Comparison of ENCODE assay signal across 18 cellular contexts in the genomic region with DNA sequence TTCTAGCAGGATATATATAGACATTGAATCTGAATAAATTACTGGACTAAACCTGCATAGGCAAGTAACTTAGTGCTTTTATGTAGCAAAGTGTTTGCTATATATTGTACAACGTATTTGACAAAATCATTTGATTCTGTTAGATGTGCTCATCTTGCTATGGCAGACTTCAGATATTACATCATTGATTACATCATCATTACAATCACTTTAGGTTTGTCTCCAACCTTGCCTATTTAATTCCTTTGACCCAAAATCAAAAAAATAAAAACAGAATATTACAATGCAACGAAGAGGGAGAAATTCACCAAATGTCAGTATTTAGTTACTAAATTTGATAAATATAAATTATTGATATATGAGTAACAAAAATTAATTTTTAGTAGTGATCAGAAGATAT.
A peak's percentile ranks its signal among the peaks of the same experiment; 100 is the strongest.
DNase-seq lines count a peak whose midpoint lies in the region; ATAC-seq, FAIRE-seq and TF ChIP-seq lines count a peak whose summit lies in the region.
"Had no signal": no experiment of that assay in that cellular context is flagged by ENCODE, and none has a peak within 500 bp of the region (broad histone marks: within the 10 kb centered on the region; RNA-seq: fewer than 3 reads in every experiment).

No MANE protein-coding gene starts in this region.

- H3K4me3 ChIP-seq in HepG2 (replicated peaks in 1 of 3; ENCODE audit: insufficient read depth in 1 of 3, low read depth in 2 of 3, low read length in 3 of 3) (no peak overlapping the region), right lobe of liver (no peak overlapping the region), endothelial cell of umbilical vein (replicated peaks in 1 of 3; ENCODE audit: insufficient read depth in 1 of 3, low read depth in 1 of 3, low read length in 3 of 3) (no peak overlapping the region)
- H3K4me3 ChIP-seq: A549; BLaER1 treated with 17β-estradiol and CSF1 and Interleukin-3, amounts not matched to agents 10 nM and 100 nM had no signal

- intact Hi-C loops in HepG2 (cut with micrococcal nuclease; ENCODE audit: unreplicated experiment) (no loop called here), right lobe of liver (cut with DNase I) (no loop called here), endothelial cell of umbilical vein (cut with micrococcal nuclease) (no loop called here)

- H2AFZ ChIP-seq in HepG2 (ENCODE audit: low read length) (no peak overlapping the region), endothelial cell of umbilical vein (ENCODE audit: low read depth, low read length) (no peak overlapping the region)

- H3K9ac ChIP-seq in HepG2 (ENCODE audit: insufficient read depth, low read depth, low read length) (no peak overlapping the region), endothelial cell of umbilical vein (replicated peaks; ENCODE audit: extremely low read depth, insufficient read depth, low read length) (no peak overlapping the region)
- H3K9ac ChIP-seq: BLaER1 treated with 17β-estradiol and CSF1 and Interleukin-3, amounts not matched to agents 10 nM and 100 nM had no signal

- no peaks in the 10 kb centered on the region for H3K36me3 ChIP-seq in HepG2 (replicated peaks in 1 of 2; ENCODE audit: control insufficient read depth in 1 of 2, insufficient read depth in 2 of 2, low read length in 2 of 2)
- H3K36me3 ChIP-seq in right lobe of liver, result no peaks in the 10 kb centered on the region
- no peaks in the 10 kb centered on the region for H3K36me3 ChIP-seq in endothelial cell of umbilical vein (ENCODE audit: control insufficient read depth in 2 of 2, extremely low read depth in 1 of 2, insufficient read depth in 2 of 2, low read length in 2 of 2)
- H3K36me3 ChIP-seq: BLaER1 treated with 17β-estradiol and CSF1 and Interleukin-3, amounts not matched to agents 10 nM and 100 nM had no signal

- no peaks in the 10 kb centered on the region for H4K20me1 ChIP-seq in HepG2 (ENCODE audit: insufficient read depth, low read length)
- H4K20me1 ChIP-seq in endothelial cell of umbilical vein (replicated peaks; ENCODE audit: control insufficient read depth, extremely low read depth, insufficient read depth, low read length), result no peaks in the 10 kb centered on the region
- H4K20me1 ChIP-seq: BLaER1 treated with 17β-estradiol and CSF1 and Interleukin-3, amounts not matched to agents 10 nM and 100 nM had no signal

- H3K9me3 ChIP-seq in HepG2 (ENCODE audit: low read length) (no peaks in the 10 kb centered on the region), right lobe of liver (peaks cover 0 to 4% (median 0%) of the 10 kb centered on the region in 4 donors), endothelial cell of umbilical vein (replicated peaks; ENCODE audit: control insufficient read depth, insufficient read depth, low read length) (no peaks in the 10 kb centered on the region)
- H3K9me3 ChIP-seq: A549, Caco-2 had no signal

- ATAC-seq in HepG2 (no peak), right lobe of liver (no peak), GM19328 (IDR thresholded peaks at IDR 0.05; ENCODE audit: unreplicated experiment) (no peak), GM18909 (IDR thresholded peaks at IDR 0.05; ENCODE audit: poor library complexity, unreplicated experiment) (no peak)
- ATAC-seq: A549; CD8-positive, alpha-beta T cell had no signal

- 0% methylated on average over 2 of the region's 2 CpGs for WGBS in HepG2 (ENCODE audit: low lambda C conversion rate)
- 53% methylated on average over 2 of the region's 2 CpGs for WGBS in right lobe of liver (ENCODE audit: insufficient coverage, low coverage, low lambda C conversion rate, missing lambda C conversion rate)

- TF ChIP-seq POLR2A in HepG2 (IDR thresholded peaks at IDR 0.05; ENCODE audit: insufficient read depth in 1 of 2, low read depth in 2 of 2, low read length in 2 of 2), result no peak
- no peak for TF ChIP-seq POLR2A in right lobe of liver (IDR thresholded peaks at IDR 0.05)
- no peak for TF ChIP-seq POLR2A in endothelial cell of umbilical vein (IDR thresholded peaks at IDR 0.05; ENCODE audit: low read depth, low read length)

- in situ Hi-C loops in HepG2 (cut with HindIII; ENCODE audit: extremely low pct_ligation_motif_present, low pct_unique_long_range_greater_than_20kb), result no loop called here

- POLR2A ChIA-PET in HepG2 (lab: Yijun Ruan, JAX), result no interaction called here
- POLR2A ChIA-PET in endothelial cell of umbilical vein (lab: Charles Lee), result no interaction called here

- dilution Hi-C loops in endothelial cell of umbilical vein (cut with MboI; ENCODE audit: extremely low pct_ligation_motif_present, low sequenced_read_pairs), result no loop called here

- H3K27ac ChIP-seq in HepG2 (ENCODE audit: extremely low read length, insufficient read depth, low read length), result no peak overlapping the region
- H3K27ac ChIP-seq in right lobe of liver, result no peak overlapping the region
- H3K27ac ChIP-seq in endothelial cell of umbilical vein (ENCODE audit: insufficient read depth, low read depth, low read length), result no peak overlapping the region
- H3K27ac ChIP-seq: 22Rv1; A549; BLaER1 treated with 17β-estradiol and CSF1 and Interleukin-3, amounts not matched to agents 10 nM and 100 nM; C4-2B had no signal

- H3K27me3 ChIP-seq in HepG2 (ENCODE audit: control insufficient read depth in 1 of 2, insufficient read depth in 2 of 2, low read length in 2 of 2), result no peaks in the 10 kb centered on the region
- H3K27me3 ChIP-seq in right lobe of liver, result no peaks in the 10 kb centered on the region
- no peaks in the 10 kb centered on the region for H3K27me3 ChIP-seq in endothelial cell of umbilical vein (ENCODE audit: control insufficient read depth in 2 of 2, insufficient read depth in 2 of 2, low read length in 2 of 2)
- H3K27me3 ChIP-seq: BLaER1 treated with 17β-estradiol and CSF1 and Interleukin-3, amounts not matched to agents 10 nM and 100 nM had no signal

- H3K79me2 ChIP-seq in HepG2 (ENCODE audit: insufficient read depth, low read length) (no peaks in the 10 kb centered on the region), endothelial cell of umbilical vein (ENCODE audit: control insufficient read depth, insufficient read depth, low read length) (no peaks in the 10 kb centered on the region)

- TF ChIP-seq EP300 in HepG2 (IDR thresholded peaks at IDR 0.05; ENCODE audit: low read depth in 2 of 2, low read length in 2 of 2) (no peak), HepG2 (CRISPR knock-in tag; IDR thresholded peaks at IDR 0.05; ENCODE audit: borderline replicate concordance) (no peak)

- no peak for TF ChIP-seq CTCF in HepG2 (CRISPR knock-in tag; IDR thresholded peaks at IDR 0.05)
- TF ChIP-seq CTCF in right lobe of liver (IDR thresholded peaks at IDR 0.05), result no peak
- no peak for TF ChIP-seq CTCF in endothelial cell of umbilical vein (IDR thresholded peaks at IDR 0.05; ENCODE audit: extremely low read depth in 1 of 2, insufficient read depth in 1 of 2, low read depth in 1 of 2, low read length in 2 of 2)

- FAIRE-seq in HepG2 (lab: Jason Lieb, UNC), result no peak
- no peak for FAIRE-seq in endothelial cell of umbilical vein (lab: Jason Lieb, UNC)
- FAIRE-seq: A549, D721Med, GM12891 had no signal

- TF ChIP-seq RAD21 in HepG2 (CRISPR knock-in tag; IDR thresholded peaks at IDR 0.05), result no peak

- H3K9me1 ChIP-seq in endothelial cell of umbilical vein (replicated peaks; ENCODE audit: control insufficient read depth, extremely low read depth, insufficient read depth, low read length), result no peaks in the 10 kb centered on the region

- CTCF ChIA-PET in HepG2 (lab: Yijun Ruan, JAX; ENCODE audit: low intra/inter-chr PET ratio, low total read pairs), result no interaction called here
- CTCF ChIA-PET in endothelial cell of umbilical vein (lab: Charles Lee), result no interaction called here

- H3K4me1 ChIP-seq in HepG2 (ENCODE audit: insufficient read depth, low read length) (no peaks in the 10 kb centered on the region), right lobe of liver (no peaks in the 10 kb centered on the region), endothelial cell of umbilical vein (ENCODE audit: control insufficient read depth, extremely low read depth, insufficient read depth, low read length) (no peaks in the 10 kb centered on the region)
- H3K4me1 ChIP-seq: A549, Caco-2 had no signal

- DNase-seq in HepG2 (ENCODE audit: low spot score) (no peak), right lobe of liver (no peak), endothelial cell of umbilical vein (ENCODE audit: low read depth, low spot score) (no peak)
- DNase-seq: AML-193; Caco-2; Calu3; CD4-positive, alpha-beta T cell; CD8-positive, alpha-beta T cell; DMS79 treated with DMSO at 0.1 percent for 48 hours; GF-D8 had no signal

- no peak overlapping the region for H3K4me2 ChIP-seq in HepG2 (ENCODE audit: low read depth, low read length)
- no peak overlapping the region for H3K4me2 ChIP-seq in endothelial cell of umbilical vein (ENCODE audit: insufficient read depth, low read length)
- H3K4me2 ChIP-seq: A549; BLaER1 treated with 17β-estradiol and CSF1 and Interleukin-3, amounts not matched to agents 10 nM and 100 nM had no signal

- no TSS peak for BruUV-seq in HepG2 (replicated peaks; lab: Mats Ljungman, UMichigan)
- no TSS peak for BruUV-seq in endothelial cell of umbilical vein (replicated peaks; lab: Mats Ljungman, UMichigan)

TF ChIP-seq in HepG2, 621 proteins besides CTCF, POLR2A, EP300 and RAD21:
- TF ChIP-seq ZNF709 (CRISPR knock-in tag; IDR thresholded peaks at IDR 0.05) (no peak), CEBPB (IDR thresholded peaks at IDR 0.05; ENCODE audit: borderline replicate concordance, low read depth, low read length) (peak; percentile 49; the same call in 1 of the 2 replicates), GATAD1 (CRISPR knock-in tag; IDR thresholded peaks at IDR 0.05) (no peak), ATF7 (IDR thresholded peaks at IDR 0.05) (peak; percentile 89), ATF7 (CRISPR knock-in tag; IDR thresholded peaks at IDR 0.05) (no peak), SIX1 (CRISPR knock-in tag; IDR thresholded peaks at IDR 0.05; ENCODE audit: borderline replicate concordance) (no peak), ZNF850 (CRISPR knock-in tag; conservative IDR thresholded peaks at IDR 0.05) (no peak)
TF ChIP-seq in HepG2: peak in this region for 2.

TF ChIP-seq in endothelial cell of umbilical vein, 7 proteins besides CTCF, POLR2A, EP300 and RAD21:
- TF ChIP-seq JUN (IDR thresholded peaks at IDR 0.05; ENCODE audit: borderline replicate concordance, insufficient read depth, insufficient read length, low read depth) (peak; percentile 13), GATA2 (IDR thresholded peaks at IDR 0.05; ENCODE audit: insufficient read depth, insufficient read length, low read depth, low read length) (no peak)
- TF ChIP-seq, protein P1, sequence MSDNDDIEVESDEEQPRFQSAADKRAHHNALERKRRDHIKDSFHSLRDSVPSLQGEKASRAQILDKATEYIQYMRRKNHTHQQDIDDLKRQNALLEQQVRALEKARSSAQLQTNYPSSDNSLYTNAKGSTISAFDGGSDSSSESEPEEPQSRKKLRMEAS (IDR thresholded peaks at IDR 0.05; ENCODE audit: insufficient read depth, insufficient read length), result no peak
TF ChIP-seq in endothelial cell of umbilical vein: peak in this region for 1.
